In the genomic region with DNA sequence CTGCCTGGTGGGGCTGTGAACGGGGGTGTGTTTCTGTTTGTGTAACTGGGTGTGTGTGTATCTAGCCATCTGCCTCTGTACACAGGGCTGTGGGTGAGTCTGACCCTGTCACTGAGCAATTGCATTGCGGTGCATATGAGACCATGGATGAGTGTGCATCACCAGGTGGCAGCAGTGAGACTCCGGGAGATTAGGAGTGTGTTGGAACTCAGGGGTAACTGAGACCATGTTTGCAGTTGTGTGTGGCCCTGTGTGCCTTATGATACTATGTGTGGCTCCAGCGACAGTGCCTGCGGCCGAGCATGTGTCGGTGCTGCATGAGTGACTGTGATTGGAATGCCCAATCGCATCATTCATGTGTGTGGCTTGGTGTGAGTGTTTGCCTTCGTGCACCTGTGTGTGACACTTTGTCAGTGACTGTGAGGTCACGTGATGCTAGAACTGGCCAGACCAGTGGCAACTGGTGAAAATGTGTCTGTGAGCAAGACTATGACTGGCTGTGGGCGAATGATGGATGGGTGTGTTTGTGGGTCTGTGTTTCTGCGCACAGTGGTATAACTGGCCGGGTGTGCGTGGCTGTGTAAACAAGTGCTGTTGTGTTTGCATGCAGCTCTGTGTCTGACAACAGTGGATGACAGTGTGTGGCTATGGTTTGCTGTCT, we compare ENCODE assay signal across 8 cellular contexts. TPM values are rescaled to one million over a fixed set of nuclear protein-coding genes. Genes with fewer than 3 reads are reported as not detected.
A peak's percentile ranks its signal among the peaks of the same experiment; 100 is the strongest.
DNase-seq lines count a peak whose midpoint lies in the region; ATAC-seq and TF ChIP-seq lines count a peak whose summit lies in the region.

No MANE protein-coding gene starts in this region.

- peak; percentile 44 for ATAC-seq in HG03565 (IDR thresholded peaks at IDR 0.05; ENCODE audit: unreplicated experiment)

- peak; percentile 81 for TF ChIP-seq CTCF in cardiac muscle cell (IDR thresholded peaks at IDR 0.05; ENCODE audit: low read depth, low read length)

- H3K36me3 ChIP-seq in adipocyte (ENCODE audit: control insufficient read depth, insufficient read depth, low read length, severe bottlenecking) (peaks cover 38% of the 10 kb centered on the region), cardiac muscle cell (no peaks in the 10 kb centered on the region)

- H3K9me3 ChIP-seq in adipocyte (ENCODE audit: control insufficient read depth, low read length) (no peaks in the 10 kb centered on the region), cardiac muscle cell (ENCODE audit: low read depth) (no peaks in the 10 kb centered on the region)

- peak overlapping the region; percentile 85 for H3K9ac ChIP-seq in adipocyte (ENCODE audit: low read length)

- H3K27me3 ChIP-seq in adipocyte (replicated peaks; ENCODE audit: control insufficient read depth, insufficient read depth, low read length) (no peaks in the 10 kb centered on the region), cardiac muscle cell (no peaks in the 10 kb centered on the region)

- H3K4me1 ChIP-seq in adipocyte (ENCODE audit: control insufficient read depth, insufficient read depth, low read length) (peaks cover 14% of the 10 kb centered on the region), cardiac muscle cell (ENCODE audit: low read depth) (no peaks in the 10 kb centered on the region)

- no peak overlapping the region for H3K27ac ChIP-seq in cardiac muscle cell

- DNase-seq in activated gamma-delta T cell treated with Interleukin-2 at 50 U/mL for 16 hours (peak; percentile 58), activated gamma-delta T cell (lab: John Stamatoyannopoulos, UW) (no peak), RPMI8226 (peak; percentile 64), adipocyte (ENCODE audit: low read depth) (peak; percentile 72), cardiac muscle cell (ENCODE audit: low read depth in 1 of 2, low spot score in 1 of 2) (peak; percentile 74 to 77), pons (ENCODE audit: low spot score) (peak; percentile 91), NCI-H1436 treated with DMSO at 0.1 percent for 48 hours (lab: John Stamatoyannopoulos, UW) (no peak)

- H3K4me3 ChIP-seq in adipocyte (ENCODE audit: low read length) = peak overlapping the region; percentile 78
- H3K4me3 ChIP-seq in cardiac muscle cell = no peak overlapping the region

RNA-seq across cellular contexts. Expression of a gene that starts 14.0 kb away (rescaled TPM):
- 2.5 and 3.4 TPM in 2 replicates for total RNA-seq in cardiac muscle cell
- polyA plus RNA-seq in cardiac muscle cell = 0.75 and 2.1 TPM in 2 replicates

RNA-seq across cellular contexts. Expression of a gene that starts 24.9 kb away (rescaled TPM):
- total RNA-seq in cardiac muscle cell = 28.2 and 29.1 TPM in 2 replicates
- 21.0 and 26.4 TPM in 2 replicates for polyA plus RNA-seq in cardiac muscle cell

RNA-seq across cellular contexts. Expression of a gene that starts 34.5 kb away (rescaled TPM):
- total RNA-seq in cardiac muscle cell = 0.11 and 0.15 TPM in 2 replicates
- 0.57 TPM in 1 of 2 replicates, not detected in the other for polyA plus RNA-seq in cardiac muscle cell

Comparison
In these comparisons a context has a peak if more than half of its experiments do, and no peak if none do; other contexts are left out.
1. DNase-seq: peak in activated gamma-delta T cell treated with Interleukin-2 at 50 U/mL for 16 hours (single experiment), RPMI8226 (single experiment), adipocyte (single experiment), cardiac muscle cell (2 of 2) and pons (single experiment); none in activated gamma-delta T cell (single experiment) and NCI-H1436 treated with DMSO at 0.1 percent for 48 hours (single experiment).